28 cellular contexts compared by ENCODE assay signal in genomic region chr22:19928207-19928606, GRCh38.
"Had no signal": no experiment of that assay in that cellular context is flagged by ENCODE, and none has a peak within 500 bp of the region (broad histone marks: within the 10 kb centered on the region; RNA-seq: fewer than 3 reads in every experiment).

No MANE protein-coding gene starts in this region.

- H3K27me3 Mint-ChIP-seq: activated CD4-positive, alpha-beta memory T cell treated with anti-CD3 and anti-CD28 coated beads, Interleukin-2, amount 10 ng/mL, durations not matched to agents 7 days and 5 days; activated CD4-positive, alpha-beta T cell treated with anti-CD3 and anti-CD28 coated beads for 36 hours; activated naive CD8-positive, alpha-beta T cell; activated T-helper 17 cell treated with anti-CD3 and anti-CD28 coated beads, Interleukin-2, amount 50 U/mL, for 72 hours; T-cell had no signal

- H3K27ac Mint-ChIP-seq: activated CD4-positive, alpha-beta memory T cell treated with anti-CD3 and anti-CD28 coated beads, Interleukin-2, amount 10 ng/mL, durations not matched to agents 7 days and 5 days; activated CD4-positive, alpha-beta T cell treated with anti-CD3 and anti-CD28 coated beads for 36 hours; activated naive CD4-positive, alpha-beta T cell treated with anti-CD3 and anti-CD28 coated beads for 36 hours; activated naive CD8-positive, alpha-beta T cell; activated T-helper 17 cell treated with anti-CD3 and anti-CD28 coated beads, Interleukin-2, amount 50 U/mL, for 72 hours; T-cell had no signal

- H3K4me3 Mint-ChIP-seq: activated CD4-positive, alpha-beta memory T cell treated with anti-CD3 and anti-CD28 coated beads, Interleukin-2, amount 10 ng/mL, durations not matched to agents 7 days and 5 days; activated CD4-positive, alpha-beta T cell treated with anti-CD3 and anti-CD28 coated beads for 36 hours; activated naive CD4-positive, alpha-beta T cell treated with anti-CD3 and anti-CD28 coated beads for 36 hours; activated naive CD8-positive, alpha-beta T cell; activated T-helper 17 cell treated with anti-CD3 and anti-CD28 coated beads, Interleukin-2, amount 50 U/mL, for 72 hours; T-cell had no signal

- H3K36me3 Mint-ChIP-seq: activated naive CD8-positive, alpha-beta T cell had no signal

- H3K4me3 ChIP-seq: SK-N-MC had no signal

- H3K36me3 ChIP-seq: brain microvascular endothelial cell, WERI-Rb-1 had no signal

- H3K4me1 Mint-ChIP-seq: activated CD4-positive, alpha-beta memory T cell treated with anti-CD3 and anti-CD28 coated beads, Interleukin-2, amount 10 ng/mL, durations not matched to agents 7 days and 5 days; activated CD4-positive, alpha-beta T cell treated with anti-CD3 and anti-CD28 coated beads for 36 hours had no signal

- H3K27me3 ChIP-seq: brain microvascular endothelial cell had no signal

- H3K27ac ChIP-seq: brain microvascular endothelial cell, SK-N-MC, WERI-Rb-1 had no signal

- H3K9me3 Mint-ChIP-seq: activated CD4-positive, alpha-beta memory T cell treated with anti-CD3 and anti-CD28 coated beads, Interleukin-2, amount 10 ng/mL, durations not matched to agents 7 days and 5 days; activated naive CD4-positive, alpha-beta T cell treated with anti-CD3 and anti-CD28 coated beads for 36 hours; activated T-helper 17 cell treated with anti-CD3 and anti-CD28 coated beads, Interleukin-2, amount 50 U/mL, for 72 hours; T-cell had no signal

- DNase-seq: activated CD4-positive, alpha-beta memory T cell treated with anti-CD3 and anti-CD28 coated beads, Interleukin-2, amount 10 ng/mL, durations not matched to agents 7 days and 5 days; activated CD4-positive, alpha-beta T cell treated with anti-CD3 and anti-CD28 coated beads for 36 hours; activated CD4-positive, alpha-beta T cell treated with anti-CD3 and anti-CD28 coated beads, Interleukin-2, amount 50 U/mL, for 1 hour; activated gamma-delta T cell; activated naive CD4-positive, alpha-beta T cell treated with anti-CD3 and anti-CD28 coated beads for 36 hours; activated T-cell treated with anti-CD3 and anti-CD28 coated beads for 4 hours; activated T-cell treated with anti-CD3 and anti-CD28 coated beads, Interleukin-2, amount 50 U/mL, for 48 hours; brain microvascular endothelial cell; NCI-H1092 treated with DMSO at 0.1 percent for 48 hours; NCI-H1417 treated with DMSO at 0.1 percent for 48 hours; NCI-H1694; NCI-H2029; NCI-H2107; NCI-H2171 treated with DMSO at 0.1 percent for 48 hours; NCI-H345; NCI-H510A; NCI-H526 treated with DMSO at 0.1 percent for 48 hours; NCI-H82; OCI-M1; RPMI8226; T-cell; T-helper 2 cell; WERI-Rb-1 had no signal

- ATAC-seq: activated CD4-positive, alpha-beta T cell treated with anti-CD3 and anti-CD28 coated beads for 36 hours; activated T-helper 17 cell treated with anti-CD3 and anti-CD28 coated beads, Interleukin-2, amount 50 U/mL, for 72 hours; Panc1; Right ventricle myocardium inferior; T-cell had no signal
